ENCODE assay signal across 2 cellular contexts in genomic region chr9:128358861-128359260, GRCh38.
TF ChIP-seq lines count a peak whose summit lies in the region.

No MANE protein-coding gene starts in this region.

TF ChIP-seq in IMR-90, 13 proteins besides CTCF, POLR2A, EP300 and RAD21:
- TF ChIP-seq CEBPB (IDR thresholded peaks at IDR 0.05; ENCODE audit: low read depth, low read length) (no peak), ELK1 (IDR thresholded peaks at IDR 0.05; ENCODE audit: borderline replicate concordance, low read depth, low read length) (no peak), MAFK (IDR thresholded peaks at IDR 0.05; ENCODE audit: low read depth, low read length) (no peak), MXI1 (IDR thresholded peaks at IDR 0.05; ENCODE audit: borderline replicate concordance, low read depth, low read length) (no peak), RCOR1 (IDR thresholded peaks at IDR 0.05; ENCODE audit: insufficient replicate concordance, low read length) (no peak), SMC3 (IDR thresholded peaks at IDR 0.05; ENCODE audit: low read depth, low read length) (no peak), USF2 (IDR thresholded peaks at IDR 0.05; ENCODE audit: low read depth, low read length) (no peak), BHLHE40 (IDR thresholded peaks at IDR 0.05; ENCODE audit: low read depth, low read length) (no peak), CHD1 (IDR thresholded peaks at IDR 0.05; ENCODE audit: low read depth, low read length) (no peak), NFE2L2 (IDR thresholded peaks at IDR 0.05; ENCODE audit: low read depth, low read length) (no peak), MAZ (IDR thresholded peaks at IDR 0.05; ENCODE audit: borderline replicate concordance, low read depth, low read length) (no peak), FOS (IDR thresholded peaks at IDR 0.05; ENCODE audit: low read depth, low read length) (no peak), RFX5 (IDR thresholded peaks at IDR 0.05; ENCODE audit: low read depth, low read length) (no peak)

TF ChIP-seq in endothelial cell of umbilical vein, 7 proteins besides CTCF, POLR2A, EP300 and RAD21:
- TF ChIP-seq EZH2 (IDR thresholded peaks at IDR 0.05; ENCODE audit: borderline replicate concordance, low read depth, low read length, severe bottlenecking) (no peak), MYC (IDR thresholded peaks at IDR 0.05; ENCODE audit: low read depth, low read length) (no peak), JUN (IDR thresholded peaks at IDR 0.05; ENCODE audit: borderline replicate concordance, insufficient read depth, insufficient read length, low read depth) (no peak), FOS (IDR thresholded peaks at IDR 0.05; ENCODE audit: borderline replicate concordance, insufficient read depth, low read length) (no peak), POLR2AphosphoS5 (IDR thresholded peaks at IDR 0.05; ENCODE audit: insufficient read depth, low read depth, low read length) (no peak), GATA2 (IDR thresholded peaks at IDR 0.05; ENCODE audit: insufficient read depth, insufficient read length, low read depth, low read length) (no peak)
- TF ChIP-seq, protein P1, sequence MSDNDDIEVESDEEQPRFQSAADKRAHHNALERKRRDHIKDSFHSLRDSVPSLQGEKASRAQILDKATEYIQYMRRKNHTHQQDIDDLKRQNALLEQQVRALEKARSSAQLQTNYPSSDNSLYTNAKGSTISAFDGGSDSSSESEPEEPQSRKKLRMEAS (IDR thresholded peaks at IDR 0.05; ENCODE audit: insufficient read depth, insufficient read length) = no peak
TF ChIP-seq in endothelial cell of umbilical vein: peak in this region for 0.
